26 cellular contexts compared by ENCODE assay signal in genomic region chr17:65542067-65542466, GRCh38.
"Had no signal": no experiment of that assay in that cellular context is flagged by ENCODE, and none has a peak within 500 bp of the region (broad histone marks: within the 10 kb centered on the region; RNA-seq: fewer than 3 reads in every experiment).

No MANE protein-coding gene starts in this region.

- H3K36me3 Mint-ChIP-seq: memory B cell; naive B cell; stimulated activated effector memory CD8-positive, alpha-beta T cell treated with anti-CD3 and anti-CD28 coated beads, Interleukin-12 subunit alpha, Interleukin-12 subunit beta, amount 100 ng/mL, for 72 hours had no signal

- H3K27me3 ChIP-seq: colonic mucosa, esophagus muscularis mucosa, foreskin keratinocyte, gastroesophageal sphincter, heart left ventricle, hepatocyte, neural progenitor cell, stomach, testis, tibial artery had no signal

- H3K27ac Mint-ChIP-seq: dendritic cell treated with granulocyte-macrophage colony-stimulating factor and Interleukin-4, amounts not matched to agents 40 ng/mL and 50 ng/mL, for 4 days; memory B cell; naive B cell; stimulated activated effector memory CD8-positive, alpha-beta T cell treated with anti-CD3 and anti-CD28 coated beads, Interleukin-12 subunit alpha, Interleukin-12 subunit beta, amount 100 ng/mL, for 72 hours had no signal

- FAIRE-seq: endothelial cell of umbilical vein, kidney had no signal

- H3K4me2 ChIP-seq: hepatocyte, neural progenitor cell had no signal

- H3K4me1 Mint-ChIP-seq: memory B cell; naive B cell; stimulated activated effector memory CD8-positive, alpha-beta T cell treated with anti-CD3 and anti-CD28 coated beads, Interleukin-12 subunit alpha, Interleukin-12 subunit beta, amount 100 ng/mL, for 72 hours had no signal

- H3K9me3 Mint-ChIP-seq: dendritic cell treated with granulocyte-macrophage colony-stimulating factor and Interleukin-4, amounts not matched to agents 40 ng/mL and 50 ng/mL, for 4 days; memory B cell; naive B cell; nephron; neural progenitor cell; stimulated activated effector memory CD8-positive, alpha-beta T cell treated with anti-CD3 and anti-CD28 coated beads, Interleukin-12 subunit alpha, Interleukin-12 subunit beta, amount 100 ng/mL, for 72 hours; type B pancreatic cell had no signal

- H3K9me3 ChIP-seq: colonic mucosa, esophagus muscularis mucosa, gastroesophageal sphincter, heart left ventricle, mucosa of descending colon, stomach, testis, tibial artery had no signal

- H3K4me1 ChIP-seq: foreskin keratinocyte, testis had no signal

- H3K4me3 ChIP-seq: colonic mucosa, esophagus muscularis mucosa, gastroesophageal sphincter, heart left ventricle, hepatocyte, lung, mucosa of descending colon, neural progenitor cell, stomach, testis, tibial artery had no signal

- H3K27ac ChIP-seq: colonic mucosa, esophagus muscularis mucosa, foreskin keratinocyte, gastroesophageal sphincter, hepatocyte, neural progenitor cell, testis, tibial artery had no signal

- H3K9ac ChIP-seq: neural progenitor cell had no signal

- DNase-seq: colonic mucosa; effector CD8-positive, alpha-beta T cell; foreskin keratinocyte; kidney; mucosa of descending colon; naive B cell; stimulated activated CD4-positive, alpha-beta T cell treated with anti-CD3 and anti-CD28 coated beads, Interleukin-2, amount 100 ng/mL, for 24 hours; stimulated activated CD4-positive, alpha-beta T cell treated with anti-CD3 and anti-CD28 coated beads, Interleukin-4, amount 100 ng/mL, for 24 hours; stimulated activated naive CD4-positive, alpha-beta T cell treated with Interleukin-2 at 50 U/mL for 16 hours; stomach; testis; tibial artery had no signal

- H2AFZ ChIP-seq: hepatocyte, neural progenitor cell had no signal

- H3K4me3 Mint-ChIP-seq: dendritic cell treated with granulocyte-macrophage colony-stimulating factor and Interleukin-4, amounts not matched to agents 40 ng/mL and 50 ng/mL, for 4 days; memory B cell; naive B cell; nephron; neural progenitor cell; stimulated activated effector memory CD8-positive, alpha-beta T cell treated with anti-CD3 and anti-CD28 coated beads, Interleukin-12 subunit alpha, Interleukin-12 subunit beta, amount 100 ng/mL, for 72 hours; type B pancreatic cell had no signal

- H3K27me3 Mint-ChIP-seq: memory B cell, type B pancreatic cell had no signal

- ATAC-seq: foreskin keratinocyte; gastroesophageal sphincter; heart left ventricle; left lobe of liver; mucosa of descending colon; sciatic nerve; stimulated activated effector memory CD8-positive, alpha-beta T cell treated with anti-CD3 and anti-CD28 coated beads, Interleukin-12 subunit alpha, Interleukin-12 subunit beta, amount 100 ng/mL, for 72 hours had no signal
